In genomic region chr5:171313481-171314206, GRCh38 we compare ENCODE assay signal across 20 cellular contexts. TPM values are rescaled to one million over a fixed set of nuclear protein-coding genes. Genes with fewer than 3 reads are reported as not detected.
DNase-seq lines count a peak whose midpoint lies in the region; ATAC-seq and TF ChIP-seq lines count a peak whose summit lies in the region.
"Had no signal": no experiment of that assay in that cellular context is flagged by ENCODE, and none has a peak within 500 bp of the region (broad histone marks: within the 10 kb centered on the region; RNA-seq: fewer than 3 reads in every experiment).

No MANE protein-coding gene starts in this region.

- H3K27me3 Mint-ChIP-seq in activated T-cell treated with anti-CD3 and anti-CD28 coated beads, Interleukin-2, amount 50 U/mL, for 24 hours, result peaks cover 88% of the 10 kb centered on the region
- peaks cover 79% of the 10 kb centered on the region for H3K27me3 Mint-ChIP-seq in activated naive CD8-positive, alpha-beta T cell treated with anti-CD3 and anti-CD28 coated beads, Interleukin-2, amount 10 ng/mL, durations not matched to agents 7 days and 5 days
- H3K27me3 Mint-ChIP-seq in memory B cell (peaks cover 28% of the 10 kb centered on the region), type B pancreatic cell (peaks cover 89% of the 10 kb centered on the region)

- peaks cover 43 to 85% (median 46%) of the 10 kb centered on the region in 3 donors for H3K4me1 ChIP-seq in esophagus squamous epithelium

- no peak overlapping the region for H3K27ac Mint-ChIP-seq in activated T-cell treated with anti-CD3 and anti-CD28 coated beads, Interleukin-2, amount 50 U/mL, for 24 hours
- peak overlapping the region; percentile 44 for H3K27ac Mint-ChIP-seq in activated naive CD8-positive, alpha-beta T cell treated with anti-CD3 and anti-CD28 coated beads, Interleukin-2, amount 10 ng/mL, durations not matched to agents 7 days and 5 days
- H3K27ac Mint-ChIP-seq in memory B cell (peak overlapping the region; percentile 16), type B pancreatic cell (peak overlapping the region; percentile 80)
- H3K27ac Mint-ChIP-seq: stimulated activated memory B cell treated with anti-CD40 and anti-IgM and Interleukin-4, amounts not matched to agents 10 μg/mL and 1 μg/mL and 100 μg/mL, for 72 hours had no signal

- no peak overlapping the region for H3K4me3 ChIP-seq in esophagus squamous epithelium
- H3K4me3 ChIP-seq: smooth muscle cell had no signal

- TF ChIP-seq CTCF in type B pancreatic cell (conservative IDR thresholded peaks at IDR 0.05), result no peak
- no peak for TF ChIP-seq CTCF in esophagus squamous epithelium (IDR thresholded peaks at IDR 0.05)

- no peaks in the 10 kb centered on the region for H3K36me3 Mint-ChIP-seq in activated T-cell treated with anti-CD3 and anti-CD28 coated beads, Interleukin-2, amount 50 U/mL, for 24 hours (ENCODE audit: low read depth)
- H3K36me3 Mint-ChIP-seq in activated naive CD8-positive, alpha-beta T cell treated with anti-CD3 and anti-CD28 coated beads, Interleukin-2, amount 10 ng/mL, durations not matched to agents 7 days and 5 days, result peaks cover 2% of the 10 kb centered on the region
- H3K36me3 Mint-ChIP-seq in memory B cell (peaks cover 4% of the 10 kb centered on the region), type B pancreatic cell (no peaks in the 10 kb centered on the region)

- peaks cover 63 to 100% (median 91%) of the 10 kb centered on the region in 4 donors for H3K27me3 ChIP-seq in esophagus squamous epithelium

- H3K9me3 Mint-ChIP-seq in activated T-cell treated with anti-CD3 and anti-CD28 coated beads, Interleukin-2, amount 50 U/mL, for 24 hours, result no peaks in the 10 kb centered on the region
- no peaks in the 10 kb centered on the region for H3K9me3 Mint-ChIP-seq in activated naive CD8-positive, alpha-beta T cell treated with anti-CD3 and anti-CD28 coated beads, Interleukin-2, amount 10 ng/mL, durations not matched to agents 7 days and 5 days
- peaks cover 3% of the 10 kb centered on the region for H3K9me3 Mint-ChIP-seq in memory B cell
- no peaks in the 10 kb centered on the region for H3K9me3 Mint-ChIP-seq in type B pancreatic cell
- H3K9me3 Mint-ChIP-seq: activated naive CD4-positive, alpha-beta T cell treated with anti-CD3 and anti-CD28 coated beads, Interleukin-2, amount 50 U/mL, for 72 hours had no signal

- H3K9me3 ChIP-seq in esophagus squamous epithelium, result no peaks in the 10 kb centered on the region

- no peak for TF ChIP-seq POLR2A in esophagus squamous epithelium (IDR thresholded peaks at IDR 0.05)

- H3K4me1 Mint-ChIP-seq in activated T-cell treated with anti-CD3 and anti-CD28 coated beads, Interleukin-2, amount 50 U/mL, for 24 hours (ENCODE audit: low read depth), result peaks cover 34% of the 10 kb centered on the region
- peaks cover 19% of the 10 kb centered on the region for H3K4me1 Mint-ChIP-seq in activated naive CD8-positive, alpha-beta T cell treated with anti-CD3 and anti-CD28 coated beads, Interleukin-2, amount 10 ng/mL, durations not matched to agents 7 days and 5 days
- H3K4me1 Mint-ChIP-seq in memory B cell (peaks cover 11% of the 10 kb centered on the region), type B pancreatic cell (ENCODE audit: unreplicated experiment) (peaks cover 6% of the 10 kb centered on the region)

- POLR2A ChIA-PET in activated naive CD8-positive, alpha-beta T cell treated with anti-CD3 and anti-CD28 coated beads, Interleukin-2, amount 10 ng/mL, durations not matched to agents 7 days and 5 days (lab: Charles Lee), result no interaction called here

- 17 to 19% methylated on average over 23 to 24 of the region's 37 CpGs for WGBS in esophagus squamous epithelium, 2 donors

- H3K36me3 ChIP-seq in esophagus squamous epithelium, result no peaks in the 10 kb centered on the region

- no peak for ATAC-seq in activated naive CD8-positive, alpha-beta T cell treated with anti-CD3 and anti-CD28 coated beads, Interleukin-2, amount 10 ng/mL, durations not matched to agents 7 days and 5 days (ENCODE audit: low read depth)
- ATAC-seq in memory B cell (ENCODE audit: low read depth), result no peak
- ATAC-seq: activated naive CD4-positive, alpha-beta T cell treated with anti-CD3 and anti-CD28 coated beads, Interleukin-2, amount 50 U/mL, for 72 hours; PC-3; stimulated activated memory B cell treated with anti-CD40 and anti-IgM and Interleukin-4, amounts not matched to agents 10 μg/mL and 1 μg/mL and 100 μg/mL, for 72 hours had no signal

- H3K27ac ChIP-seq in esophagus squamous epithelium, result no peak overlapping the region

- intact Hi-C loops in esophagus squamous epithelium (cut with DNase I), result no loop called here

- H3K4me3 Mint-ChIP-seq in activated T-cell treated with anti-CD3 and anti-CD28 coated beads, Interleukin-2, amount 50 U/mL, for 24 hours, result peak overlapping the region; percentile 36
- peak overlapping the region; percentile 25 for H3K4me3 Mint-ChIP-seq in activated naive CD8-positive, alpha-beta T cell treated with anti-CD3 and anti-CD28 coated beads, Interleukin-2, amount 10 ng/mL, durations not matched to agents 7 days and 5 days
- H3K4me3 Mint-ChIP-seq in memory B cell (no peak overlapping the region), type B pancreatic cell (peak overlapping the region; percentile 74)

- peak; percentile 33 for DNase-seq in activated T-cell treated with anti-CD3 and anti-CD28 coated beads, Interleukin-2, amount 50 U/mL, for 24 hours
- no peak for DNase-seq in activated T-cell treated with anti-CD3 and anti-CD28 coated beads, Interleukin-2, amount 50 U/mL, for 1 hour
- DNase-seq in activated naive CD8-positive, alpha-beta T cell treated with anti-CD3 and anti-CD28 coated beads, Interleukin-2, amount 10 ng/mL, durations not matched to agents 7 days and 5 days, result peak; percentile 44
- DNase-seq in memory B cell (ENCODE audit: low spot score in 2 of 2) (no peak), type B pancreatic cell (ENCODE audit: extremely low spot score, unreplicated experiment) (no peak), SHP77 (lab: John Stamatoyannopoulos, UW) (no peak), NCI-H1092 treated with DMSO at 0.1 percent for 48 hours (lab: John Stamatoyannopoulos, UW) (no peak), esophagus squamous epithelium (lab: John Stamatoyannopoulos, UW) (no peak)
- DNase-seq: Calu3, GOT3, NCI-H1930, NCI-H526 treated with DMSO at 0.1 percent for 48 hours, PC-3 had no signal

RNA-seq across cellular contexts. Expression of gene TLX3, which starts 4.6 kb away (rescaled TPM):
- not detected for total RNA-seq in activated naive CD8-positive, alpha-beta T cell treated with anti-CD3 and anti-CD28 coated beads, Interleukin-2, amount 10 ng/mL, durations not matched to agents 7 days and 5 days
- total RNA-seq in type B pancreatic cell (ENCODE audit: low replicate concordance), result 2.1 and 7.8 TPM in 2 replicates
- total RNA-seq in esophagus squamous epithelium, result not detected
- total RNA-seq: activated naive CD4-positive, alpha-beta T cell treated with anti-CD3 and anti-CD28 coated beads, Interleukin-2, amount 50 U/mL, for 72 hours; cardiac septum; fibroblast of villous mesenchyme; HT-29; PC-3; smooth muscle cell; ureter had no signal

Comparison
In these comparisons a context has a peak if more than half of its experiments do, and no peak if none do; other contexts are left out.
1. DNase-seq: peak in activated T-cell treated with anti-CD3 and anti-CD28 coated beads, Interleukin-2, amount 50 U/mL, for 24 hours (single experiment) and activated naive CD8-positive, alpha-beta T cell treated with anti-CD3 and anti-CD28 coated beads, Interleukin-2, amount 10 ng/mL, durations not matched to agents 7 days and 5 days (single experiment); none in activated T-cell treated with anti-CD3 and anti-CD28 coated beads, Interleukin-2, amount 50 U/mL, for 1 hour (single experiment), memory B cell (0 of 2), type B pancreatic cell (single experiment), SHP77 (0 of 2), NCI-H1092 treated with DMSO at 0.1 percent for 48 hours (single experiment) and esophagus squamous epithelium (single experiment).